8 cellular contexts compared by ENCODE assay signal in the genomic region with DNA sequence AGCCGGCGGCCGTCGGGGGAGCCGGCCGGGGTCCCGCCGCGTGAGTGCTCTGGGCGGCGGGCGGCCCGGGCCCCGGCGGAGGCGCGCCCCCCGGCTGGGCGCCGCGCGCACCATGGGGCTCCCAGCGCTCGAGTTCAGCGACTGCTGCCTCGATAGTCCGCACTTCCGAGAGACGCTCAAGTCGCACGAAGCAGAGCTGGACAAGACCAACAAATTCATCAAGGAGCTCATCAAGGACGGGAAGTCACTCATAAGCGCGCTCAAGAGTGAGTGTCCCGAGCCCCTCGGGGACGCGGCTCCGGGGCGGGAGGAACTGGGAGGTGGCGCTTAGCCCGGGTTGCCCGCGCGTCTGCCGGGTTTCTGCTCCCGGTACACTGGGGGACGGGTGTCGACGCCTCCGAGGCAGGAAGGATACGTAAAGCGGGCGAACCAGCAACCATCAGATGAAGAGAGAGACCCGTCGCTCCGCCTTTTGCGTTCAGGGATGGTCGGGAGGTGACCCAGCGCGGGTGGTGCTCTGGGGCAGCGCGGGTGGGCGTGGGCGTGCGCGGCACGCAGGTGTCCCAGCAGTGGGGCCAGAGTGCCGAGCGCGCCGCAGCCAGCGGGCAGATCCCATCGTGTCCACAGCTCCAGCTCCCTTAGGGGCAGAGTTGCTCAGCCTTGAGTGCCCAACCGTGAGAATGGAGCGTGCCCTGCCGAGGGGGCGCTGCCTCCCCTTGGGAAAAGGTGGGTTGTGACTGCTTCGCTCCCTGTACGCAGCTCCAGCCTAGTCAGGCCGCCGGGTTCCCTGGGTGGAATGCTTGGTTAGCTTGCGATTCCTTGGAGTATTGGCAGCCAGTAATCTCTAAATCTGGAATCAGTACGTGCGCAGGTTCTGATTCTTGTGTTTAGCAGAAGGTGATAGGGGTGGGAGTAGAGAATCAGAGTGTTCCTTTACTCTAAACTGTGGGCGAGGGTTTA. TPM values are rescaled to one million over a fixed set of nuclear protein-coding genes. Genes with fewer than 3 reads are reported as not detected.
DNase-seq lines count a peak whose midpoint lies in the region; ATAC-seq and TF ChIP-seq lines count a peak whose summit lies in the region.

No MANE protein-coding gene starts in this region.

- peak overlapping the region; percentile 94 for H3K27ac Mint-ChIP-seq in dendritic cell treated with granulocyte-macrophage colony-stimulating factor and Interleukin-4, amounts not matched to agents 40 ng/mL and 50 ng/mL, for 4 days

- H3K4me3 Mint-ChIP-seq in dendritic cell treated with granulocyte-macrophage colony-stimulating factor and Interleukin-4, amounts not matched to agents 40 ng/mL and 50 ng/mL, for 4 days = peak overlapping the region; percentile 98

- peak overlapping the region; percentile 75 to 87 for H3K27ac ChIP-seq in liver (ENCODE audit: low read depth in 1 of 2, low read length in 2 of 2)

- 2% methylated on average over 86 of the region's 86 CpGs for WGBS in liver

- TF ChIP-seq RAD21 in liver (IDR thresholded peaks at IDR 0.05) = peak; percentile 31 to 51

- H3K4me1 Mint-ChIP-seq in dendritic cell treated with granulocyte-macrophage colony-stimulating factor and Interleukin-4, amounts not matched to agents 40 ng/mL and 50 ng/mL, for 4 days (ENCODE audit: low read depth) = peaks cover 53% of the 10 kb centered on the region

- peak; percentile 13 for DNase-seq in NCI-H1694 treated with DMSO at 0.1 percent for 48 hours (lab: John Stamatoyannopoulos, UW)
- DNase-seq in activated CD4-positive, alpha-beta T cell treated with anti-CD3 and anti-CD28 coated beads for 48 hours = peak; percentile 67
- peak; percentile 53 for DNase-seq in stimulated activated CD4-positive, alpha-beta T cell treated with anti-CD3 and anti-CD28 coated beads, Interleukin-4, amount 100 ng/mL, for 24 hours
- DNase-seq in COLO829 (ENCODE audit: low spot score) = no peak

- no peak for TF ChIP-seq CTCF in liver (IDR thresholded peaks at IDR 0.05; ENCODE audit: low read depth, low read length, missing input control)

- H3K9me3 ChIP-seq in liver (ENCODE audit: control insufficient read depth in 4 of 4, low read length in 3 of 4) = no peaks in the 10 kb centered on the region

- peaks cover 19% of the 10 kb centered on the region for H3K36me3 Mint-ChIP-seq in dendritic cell treated with granulocyte-macrophage colony-stimulating factor and Interleukin-4, amounts not matched to agents 40 ng/mL and 50 ng/mL, for 4 days (ENCODE audit: low read depth)

- H3K4me3 ChIP-seq in liver (ENCODE audit: low read depth in 1 of 3, low read length in 3 of 3) = peak overlapping the region; percentile 69 to 96 (median 75)

- H3K9ac ChIP-seq in liver (ENCODE audit: low read depth in 1 of 2, low read length in 2 of 2) = peak overlapping the region; percentile 37 to 80

- intact Hi-C loops in dendritic cell treated with granulocyte-macrophage colony-stimulating factor and Interleukin-4, amounts not matched to agents 40 ng/mL and 50 ng/mL, for 4 days (cut with micrococcal nuclease) = loop anchor here (2.0 to 5.0 kb wide), 2 partner anchors 28 to 46 kb away; no protein-coding TSS in a partner anchor

- H3K4me1 ChIP-seq in liver (ENCODE audit: control insufficient read depth in 4 of 4, insufficient read depth in 4 of 4, low read length in 3 of 4) = peaks cover 0 to 24% (median 12%) of the 10 kb centered on the region in 4 donors

- peak; percentile 3 for ATAC-seq in GM18499 (IDR thresholded peaks at IDR 0.05; ENCODE audit: insufficient read depth, unreplicated experiment)
- ATAC-seq in HG02642 (IDR thresholded peaks at IDR 0.05; ENCODE audit: poor library complexity, unreplicated experiment) = peak; percentile 30

- no peaks in the 10 kb centered on the region for H3K9me3 Mint-ChIP-seq in dendritic cell treated with granulocyte-macrophage colony-stimulating factor and Interleukin-4, amounts not matched to agents 40 ng/mL and 50 ng/mL, for 4 days

- H3K36me3 ChIP-seq in liver (ENCODE audit: control insufficient read depth in 4 of 4, insufficient read depth in 3 of 4, low read depth in 1 of 4, low read length in 3 of 4) = no peaks in the 10 kb centered on the region

- H3K27me3 Mint-ChIP-seq in dendritic cell treated with granulocyte-macrophage colony-stimulating factor and Interleukin-4, amounts not matched to agents 40 ng/mL and 50 ng/mL, for 4 days = no peaks in the 10 kb centered on the region

- no peaks in the 10 kb centered on the region for H3K27me3 ChIP-seq in liver (ENCODE audit: control insufficient read depth in 4 of 4, insufficient read depth in 4 of 4, low read length in 3 of 4)

TF ChIP-seq in liver, 16 proteins besides CTCF, POLR2A, EP300 and RAD21:
- TF ChIP-seq, protein P1, sequence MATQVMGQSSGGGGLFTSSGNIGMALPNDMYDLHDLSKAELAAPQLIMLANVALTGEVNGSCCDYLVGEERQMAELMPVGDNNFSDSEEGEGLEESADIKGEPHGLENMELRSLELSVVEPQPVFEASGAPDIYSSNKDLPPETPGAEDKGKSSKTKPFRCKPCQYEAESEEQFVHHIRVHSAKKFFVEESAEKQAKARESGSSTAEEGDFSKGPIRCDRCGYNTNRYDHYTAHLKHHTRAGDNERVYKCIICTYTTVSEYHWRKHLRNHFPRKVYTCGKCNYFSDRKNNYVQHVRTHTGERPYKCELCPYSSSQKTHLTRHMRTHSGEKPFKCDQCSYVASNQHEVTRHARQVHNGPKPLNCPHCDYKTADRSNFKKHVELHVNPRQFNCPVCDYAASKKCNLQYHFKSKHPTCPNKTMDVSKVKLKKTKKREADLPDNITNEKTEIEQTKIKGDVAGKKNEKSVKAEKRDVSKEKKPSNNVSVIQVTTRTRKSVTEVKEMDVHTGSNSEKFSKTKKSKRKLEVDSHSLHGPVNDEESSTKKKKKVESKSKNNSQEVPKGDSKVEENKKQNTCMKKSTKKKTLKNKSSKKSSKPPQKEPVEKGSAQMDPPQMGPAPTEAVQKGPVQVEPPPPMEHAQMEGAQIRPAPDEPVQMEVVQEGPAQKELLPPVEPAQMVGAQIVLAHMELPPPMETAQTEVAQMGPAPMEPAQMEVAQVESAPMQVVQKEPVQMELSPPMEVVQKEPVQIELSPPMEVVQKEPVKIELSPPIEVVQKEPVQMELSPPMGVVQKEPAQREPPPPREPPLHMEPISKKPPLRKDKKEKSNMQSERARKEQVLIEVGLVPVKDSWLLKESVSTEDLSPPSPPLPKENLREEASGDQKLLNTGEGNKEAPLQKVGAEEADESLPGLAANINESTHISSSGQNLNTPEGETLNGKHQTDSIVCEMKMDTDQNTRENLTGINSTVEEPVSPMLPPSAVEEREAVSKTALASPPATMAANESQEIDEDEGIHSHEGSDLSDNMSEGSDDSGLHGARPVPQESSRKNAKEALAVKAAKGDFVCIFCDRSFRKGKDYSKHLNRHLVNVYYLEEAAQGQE (IDR thresholded peaks at IDR 0.05) = peak; percentile 13
- no peak for TF ChIP-seq YY1 (IDR thresholded peaks at IDR 0.05)
- TF ChIP-seq SP1 (IDR thresholded peaks at IDR 0.05) = no peak

RNA-seq across cellular contexts. Expression of a gene that starts 0.8 kb away (rescaled TPM):
- 10 to 100 TPM in 1 of 2 donors, 1 to 10 TPM in 1; 4.4 to 16.7 TPM for total RNA-seq in liver
- 1 to 10 TPM; 1.8 to 3.9 TPM for polyA plus RNA-seq in liver
